Comparison of ENCODE assay signal across 20 cellular contexts in genomic region chr18:71131918-71132317, GRCh38.
"Had no signal": no experiment of that assay in that cellular context is flagged by ENCODE, and none has a peak within 500 bp of the region (broad histone marks: within the 10 kb centered on the region; RNA-seq: fewer than 3 reads in every experiment).

No MANE protein-coding gene starts in this region.

- H3K27ac ChIP-seq: colonic mucosa, dorsolateral prefrontal cortex, esophagus muscularis mucosa, foreskin keratinocyte, gastroesophageal sphincter, heart left ventricle, hepatocyte, left lung, lower lobe of right lung had no signal

- DNase-seq: colonic mucosa; cortex of kidney; dorsolateral prefrontal cortex; effector CD4-positive, alpha-beta T cell; effector memory CD4-positive, alpha-beta T cell; foreskin keratinocyte; heart left ventricle; hypothalamus; immature natural killer cell; islet precursor cell; left cardiac atrium; left lung; left ventricle myocardium superior; lower lobe of right lung; mesenchymal stem cell; mucosa of descending colon; naive B cell had no signal

- H3K9me3 ChIP-seq: colonic mucosa, esophagus muscularis mucosa, gastroesophageal sphincter, lower lobe of right lung, mucosa of descending colon had no signal

- H3K36me3 ChIP-seq: colonic mucosa, esophagus muscularis mucosa, gastroesophageal sphincter, heart left ventricle, left lung, lower lobe of right lung had no signal

- H3K4me2 ChIP-seq: hepatocyte had no signal

- H3K4me3 ChIP-seq: colonic mucosa, dorsolateral prefrontal cortex, esophagus muscularis mucosa, gastroesophageal sphincter, heart left ventricle, hepatocyte, left lung, lower lobe of right lung, mucosa of descending colon had no signal

- H3K79me2 ChIP-seq: hepatocyte had no signal

- H3K4me1 ChIP-seq: colonic mucosa, esophagus muscularis mucosa, foreskin keratinocyte, gastroesophageal sphincter, left lung, lower lobe of right lung had no signal

- H3K27me3 ChIP-seq: colonic mucosa, dorsolateral prefrontal cortex, esophagus muscularis mucosa, foreskin keratinocyte, gastroesophageal sphincter, heart left ventricle, hepatocyte, left lung had no signal

- H2AFZ ChIP-seq: hepatocyte had no signal
